10 cellular contexts compared by ENCODE assay signal in genomic region chr9:79731483-79731882, GRCh38.
DNase-seq lines count a peak whose midpoint lies in the region; ATAC-seq and TF ChIP-seq lines count a peak whose summit lies in the region.
"Had no signal": no experiment of that assay in that cellular context is flagged by ENCODE, and none has a peak within 500 bp of the region (broad histone marks: within the 10 kb centered on the region; RNA-seq: fewer than 3 reads in every experiment).

No MANE protein-coding gene starts in this region.

- peaks cover 6% of the 10 kb centered on the region for H3K36me3 Mint-ChIP-seq in activated naive CD4-positive, alpha-beta T cell treated with anti-CD3 and anti-CD28 coated beads for 36 hours (ENCODE audit: low read depth)
- H3K36me3 Mint-ChIP-seq in stimulated activated effector memory CD8-positive, alpha-beta T cell treated with anti-CD3 and anti-CD28 coated beads, Interleukin-12 subunit alpha, Interleukin-12 subunit beta, amount 100 ng/mL, for 72 hours = peaks cover 8% of the 10 kb centered on the region

- peak; percentile 24 for DNase-seq in activated naive CD4-positive, alpha-beta T cell treated with anti-CD3 and anti-CD28 coated beads for 36 hours
- no peak for DNase-seq in activated naive CD4-positive, alpha-beta T cell treated with Interleukin-2 at 50 U/mL for 16 hours
- no peak for DNase-seq in stimulated activated effector memory CD8-positive, alpha-beta T cell treated with anti-CD3 and anti-CD28 coated beads, Interleukin-12 subunit alpha, Interleukin-12 subunit beta, amount 100 ng/mL, for 72 hours (ENCODE audit: low spot score in 2 of 2)
- DNase-seq in GM23248 = no peak
- no peak for DNase-seq in A172 (ENCODE audit: low spot score)
- DNase-seq in NCI-H748 (lab: John Stamatoyannopoulos, UW; ENCODE audit: unreplicated experiment) = no peak
- DNase-seq: immature natural killer cell had no signal

- H4K20me1 ChIP-seq in OCI-LY3 (ENCODE audit: insufficient read depth, low read length) (no peaks in the 10 kb centered on the region), GM23248 (ENCODE audit: insufficient read depth) (no peaks in the 10 kb centered on the region)

- WGBS in GM23248 (ENCODE audit: low coverage in 1 of 2, low lambda C conversion rate in 2 of 2, missing lambda C conversion rate in 2 of 2), 2 experiments = 52% methylated on average over 5 of the region's 5 CpGs

- H3K9me3 ChIP-seq in OCI-LY3 (ENCODE audit: insufficient read depth, low read length) (no peaks in the 10 kb centered on the region), GM23248 (ENCODE audit: low read depth) (no peaks in the 10 kb centered on the region)

- ATAC-seq in HG02678 (IDR thresholded peaks at IDR 0.05; ENCODE audit: unreplicated experiment) = peak; percentile 85
- peak; percentile 73 for ATAC-seq in stimulated activated effector memory CD8-positive, alpha-beta T cell treated with anti-CD3 and anti-CD28 coated beads, Interleukin-12 subunit alpha, Interleukin-12 subunit beta, amount 100 ng/mL, for 72 hours
- ATAC-seq: K562 had no signal

- no peaks in the 10 kb centered on the region for H3K9me2 ChIP-seq in GM23248 (ENCODE audit: insufficient read depth)

- H2AFZ ChIP-seq in OCI-LY3 (ENCODE audit: low read depth, low read length) = no peak overlapping the region
- no peak overlapping the region for H2AFZ ChIP-seq in GM23248

- peaks cover 2% of the 10 kb centered on the region for H3K4me1 Mint-ChIP-seq in activated naive CD4-positive, alpha-beta T cell treated with anti-CD3 and anti-CD28 coated beads for 36 hours (ENCODE audit: low read depth)
- peaks cover 13% of the 10 kb centered on the region for H3K4me1 Mint-ChIP-seq in stimulated activated effector memory CD8-positive, alpha-beta T cell treated with anti-CD3 and anti-CD28 coated beads, Interleukin-12 subunit alpha, Interleukin-12 subunit beta, amount 100 ng/mL, for 72 hours

- CTCF ChIA-PET in activated naive CD4-positive, alpha-beta T cell treated with anti-CD3 and anti-CD28 coated beads for 36 hours (lab: Charles Lee) = interaction anchor here (0.7 kb wide), 1 partner anchor 151 kb away, joined by 3 read pairs; no protein-coding TSS in a partner anchor

- H3K4me3 ChIP-seq in OCI-LY3 (ENCODE audit: low read length) (no peak overlapping the region), GM23248 (no peak overlapping the region)
- H3K4me3 ChIP-seq: K562 had no signal

- H3F3A ChIP-seq in GM23248 (ENCODE audit: insufficient read depth) = no peaks in the 10 kb centered on the region

- no peak overlapping the region for H3K27ac ChIP-seq in OCI-LY3 (ENCODE audit: low read length)
- no peak overlapping the region for H3K27ac ChIP-seq in GM23248

- no peak overlapping the region for H3K9ac ChIP-seq in OCI-LY3 (ENCODE audit: low read length)
- no peak overlapping the region for H3K9ac ChIP-seq in GM23248

- in situ Hi-C loops in GM23248 (cut with MboI) = no loop called here

- H3K4me3 Mint-ChIP-seq in activated naive CD4-positive, alpha-beta T cell treated with anti-CD3 and anti-CD28 coated beads for 36 hours = no peak overlapping the region
- H3K4me3 Mint-ChIP-seq in stimulated activated effector memory CD8-positive, alpha-beta T cell treated with anti-CD3 and anti-CD28 coated beads, Interleukin-12 subunit alpha, Interleukin-12 subunit beta, amount 100 ng/mL, for 72 hours = no peak overlapping the region
- H3K4me3 Mint-ChIP-seq: immature natural killer cell had no signal

- no peaks in the 10 kb centered on the region for H3K36me3 ChIP-seq in OCI-LY3 (replicated peaks; ENCODE audit: low read depth, low read length)
- peaks cover 10% of the 10 kb centered on the region; the same call in 1 of the 2 replicates for H3K36me3 ChIP-seq in GM23248 (ENCODE audit: low read depth)

- 0 out of 2 replicates have a peak overlapping the region, but pooled peaks have one; percentile 9 for H3K4me2 ChIP-seq in OCI-LY3 (ENCODE audit: low read length)
- no peak overlapping the region for H3K4me2 ChIP-seq in GM23248 (ENCODE audit: unreplicated experiment)

- intact Hi-C loops in activated naive CD4-positive, alpha-beta T cell treated with anti-CD3 and anti-CD28 coated beads for 36 hours (cut with micrococcal nuclease) = no loop called here

- no peak for TF ChIP-seq CTCF in OCI-LY3 (IDR thresholded peaks at IDR 0.05; ENCODE audit: low read depth, low read length)

- H3K27ac Mint-ChIP-seq in activated naive CD4-positive, alpha-beta T cell treated with anti-CD3 and anti-CD28 coated beads for 36 hours = no peak overlapping the region
- H3K27ac Mint-ChIP-seq in stimulated activated effector memory CD8-positive, alpha-beta T cell treated with anti-CD3 and anti-CD28 coated beads, Interleukin-12 subunit alpha, Interleukin-12 subunit beta, amount 100 ng/mL, for 72 hours = no peak overlapping the region
- H3K27ac Mint-ChIP-seq: immature natural killer cell had no signal

- H3K79me2 ChIP-seq in OCI-LY3 (ENCODE audit: low read length) (no peaks in the 10 kb centered on the region), GM23248 (ENCODE audit: insufficient read depth) (no peaks in the 10 kb centered on the region)

- H3K4me1 ChIP-seq in OCI-LY3 (ENCODE audit: low read length) (peaks cover 20% of the 10 kb centered on the region), GM23248 (ENCODE audit: insufficient read depth) (no peaks in the 10 kb centered on the region)

- H3K9me3 Mint-ChIP-seq in activated naive CD4-positive, alpha-beta T cell treated with anti-CD3 and anti-CD28 coated beads for 36 hours = peaks cover 6% of the 10 kb centered on the region
- H3K9me3 Mint-ChIP-seq in stimulated activated effector memory CD8-positive, alpha-beta T cell treated with anti-CD3 and anti-CD28 coated beads, Interleukin-12 subunit alpha, Interleukin-12 subunit beta, amount 100 ng/mL, for 72 hours = peaks cover 6% of the 10 kb centered on the region

- H3K27me3 Mint-ChIP-seq in activated naive CD4-positive, alpha-beta T cell treated with anti-CD3 and anti-CD28 coated beads for 36 hours (ENCODE audit: low read depth) = peaks cover 2% of the 10 kb centered on the region

- H3K27me3 ChIP-seq in OCI-LY3 (ENCODE audit: low read depth, low read length) = no peaks in the 10 kb centered on the region
- H3K27me3 ChIP-seq in GM23248 (replicated peaks; ENCODE audit: insufficient read depth) = no peaks in the 10 kb centered on the region
